In genomic region chr12:54598966-54599365, GRCh38 we compare ENCODE assay signal across 22 cellular contexts. TPM values are rescaled to one million over a fixed set of nuclear protein-coding genes. Genes with fewer than 3 reads are reported as not detected.
"Had no signal": no experiment of that assay in that cellular context is flagged by ENCODE, and none has a peak within 500 bp of the region (broad histone marks: within the 10 kb centered on the region; RNA-seq: fewer than 3 reads in every experiment).

No MANE protein-coding gene starts in this region.

- H3K4me1 ChIP-seq: SJSA1 had no signal

- H3K36me3 ChIP-seq: MG63, SJSA1 had no signal

- H3K27me3 ChIP-seq: SJSA1 had no signal

- H3K27ac Mint-ChIP-seq: IgD-negative memory B cell had no signal

- H3K4me3 ChIP-seq: MG63, SJSA1, SK-N-MC had no signal

- H3K4me3 Mint-ChIP-seq: IgD-negative memory B cell had no signal

- H3K9me3 Mint-ChIP-seq: IgD-negative memory B cell had no signal

- DNase-seq: KBM-7, MG63, NCI-H1092, NCI-H1105 treated with DMSO at 0.1 percent for 48 hours, NCI-H1436, NCI-H187, NCI-H2029, NCI-H2081 treated with DMSO at 0.1 percent for 48 hours, NCI-H2171, NCI-H226, NCI-H446, NCI-H510A, NCI-H524 treated with DMSO at 0.1 percent for 48 hours, NCI-H69, NCI-H774, Right ventricle myocardium superior, RPMI8226, SIG-M5 had no signal

- H3K36me3 Mint-ChIP-seq: IgD-negative memory B cell had no signal

- H3K9me3 ChIP-seq: MG63, SJSA1 had no signal

- H3K27ac ChIP-seq: HL-60, SJSA1 had no signal

RNA-seq across cellular contexts. Expression of gene PPP1R1A, which starts 10.5 kb away (rescaled TPM):
- total RNA-seq: SJSA1 had no signal
- polyA plus RNA-seq: IgD-negative memory B cell had no signal

RNA-seq across cellular contexts. Expression of gene LACRT, which starts 35.7 kb away (rescaled TPM):
- total RNA-seq: Right ventricle myocardium superior, SJSA1 had no signal
- polyA plus RNA-seq: IgD-negative memory B cell had no signal

RNA-seq across cellular contexts. Expression of gene DCD, which starts 49.2 kb away (rescaled TPM):
- total RNA-seq: Right ventricle myocardium superior, SJSA1 had no signal
- polyA plus RNA-seq: IgD-negative memory B cell had no signal

RNA-seq across cellular contexts. Expression of gene PDE1B, which starts 49.6 kb away (rescaled TPM):
- total RNA-seq: SJSA1 had no signal
